8 cellular contexts compared by ENCODE assay signal in genomic region chr12:6345319-6346071, GRCh38. TPM values are rescaled to one million over a fixed set of nuclear protein-coding genes. Genes with fewer than 3 reads are reported as not detected.
DNase-seq lines count a peak whose midpoint lies in the region; ATAC-seq and FAIRE-seq lines count a peak whose summit lies in the region.

No MANE protein-coding gene starts in this region.

- ATAC-seq in central memory CD8-positive, alpha-beta T cell (replicated peaks; ENCODE audit: extremely low read depth, poor library complexity, severe bottlenecking), result peak; percentile 46
- no peak for ATAC-seq in HG03571 (IDR thresholded peaks at IDR 0.05; ENCODE audit: unreplicated experiment)
- no peak for ATAC-seq in HG02759 (IDR thresholded peaks at IDR 0.05; ENCODE audit: unreplicated experiment)

- H3K27me3 Mint-ChIP-seq in central memory CD8-positive, alpha-beta T cell, result no peaks in the 10 kb centered on the region

- peaks cover 6% of the 10 kb centered on the region for H3K36me3 Mint-ChIP-seq in central memory CD8-positive, alpha-beta T cell (ENCODE audit: insufficient read depth)

- H3K27ac Mint-ChIP-seq in central memory CD8-positive, alpha-beta T cell (ENCODE audit: low read depth), result peak overlapping the region; percentile 85

- DNase-seq in DMS53 treated with DMSO at 0.1 percent for 48 hours (lab: John Stamatoyannopoulos, UW; ENCODE audit: unreplicated experiment), result peak; percentile 31
- DNase-seq in RCC 7860 (ENCODE audit: low spot score), result peak; percentile 98
- DNase-seq in central memory CD8-positive, alpha-beta T cell (ENCODE audit: low spot score in 2 of 2), result no peak
- peak; percentile 79 for DNase-seq in myocyte (ENCODE audit: low read depth)
- DNase-seq in NCI-H1694 treated with DMSO at 0.1 percent for 48 hours (lab: John Stamatoyannopoulos, UW), result no peak
- DNase-seq in NCI-H1930 (lab: John Stamatoyannopoulos, UW), result no peak

- peaks cover 52% of the 10 kb centered on the region for H3K4me1 Mint-ChIP-seq in central memory CD8-positive, alpha-beta T cell

- H3K9me3 Mint-ChIP-seq in central memory CD8-positive, alpha-beta T cell, result no peaks in the 10 kb centered on the region

- FAIRE-seq in RCC 7860 (lab: Jason Lieb, UNC), result peak; percentile 96

- peak overlapping the region; percentile 39 for H3K4me3 Mint-ChIP-seq in central memory CD8-positive, alpha-beta T cell

RNA-seq across cellular contexts. Expression of gene TNFRSF1A, which starts 3.6 kb away (rescaled TPM):
- total RNA-seq in myocyte, result 147 and 150 TPM in 2 replicates
- 140 TPM for polyA plus RNA-seq in myocyte (2012)

RNA-seq across cellular contexts. Expression of gene SCNN1A, which starts 29.9 kb away (rescaled TPM):
- total RNA-seq in myocyte, result 0.13 and 1.0 TPM in 2 replicates
- 0.59 TPM for polyA plus RNA-seq in myocyte (2012)

RNA-seq across cellular contexts. Expression of gene PLEKHG6, which starts 35.0 kb away (rescaled TPM):
- total RNA-seq in myocyte, result not detected in 2 replicates
- polyA plus RNA-seq in myocyte (2012), result 0.59 TPM

RNA-seq across cellular contexts. Expression of gene LTBR, which starts 38.5 kb away (rescaled TPM):
- total RNA-seq in myocyte, result 135 and 146 TPM in 2 replicates
- 103 TPM for polyA plus RNA-seq in myocyte (2012)

Comparison
In these comparisons a context has a peak if more than half of its experiments do, and no peak if none do; other contexts are left out.
1. DNase-seq: peak in DMS53 treated with DMSO at 0.1 percent for 48 hours (single experiment), RCC 7860 (single experiment) and myocyte (single experiment); none in central memory CD8-positive, alpha-beta T cell (0 of 2), NCI-H1694 treated with DMSO at 0.1 percent for 48 hours (single experiment) and NCI-H1930 (0 of 2).